Comparison of ENCODE assay signal across 8 cellular contexts in genomic region chr10:27744478-27745379, GRCh38. TPM values are rescaled to one million over a fixed set of nuclear protein-coding genes. Genes with fewer than 3 reads are reported as not detected.
DNase-seq lines count a peak whose midpoint lies in the region; ATAC-seq, FAIRE-seq and TF ChIP-seq lines count a peak whose summit lies in the region.

No MANE protein-coding gene starts in this region.

- no peaks in the 10 kb centered on the region for H3K36me3 ChIP-seq in BLaER1
- no peaks in the 10 kb centered on the region for H3K36me3 ChIP-seq in adrenal gland (replicated peaks in 1 of 2)
- H3K36me3 ChIP-seq in small intestine (ENCODE audit: control insufficient read depth in 2 of 2, insufficient read depth in 2 of 2, low read length in 2 of 2) = no peaks in the 10 kb centered on the region

- FAIRE-seq in small intestine (lab: Jason Lieb, UNC) = no peak

- no peak for TF ChIP-seq CTCF in adrenal gland (IDR thresholded peaks at IDR 0.05)

- DNase-seq in LHCN-M2 (ENCODE audit: low read depth) (peak; percentile 10), adrenal gland (peak in 4 of 7 donors; percentile 14 to 33 (median 22)), iPS-NIHi7 (ENCODE audit: extremely low spot score) (peak; percentile 34), small intestine (peak; percentile 17), cortex of kidney (lab: John Stamatoyannopoulos, UW) (no peak)

- no peak for ATAC-seq in GM21515 (IDR thresholded peaks at IDR 0.05; ENCODE audit: unreplicated experiment)
- ATAC-seq in HG03460 (IDR thresholded peaks at IDR 0.05; ENCODE audit: unreplicated experiment) = no peak

- H3K27me3 ChIP-seq in BLaER1 = peaks cover 65% of the 10 kb centered on the region
- peaks cover 77% of the 10 kb centered on the region for H3K27me3 ChIP-seq in adrenal gland
- peaks cover 25 to 41% of the 10 kb centered on the region in 2 donors for H3K27me3 ChIP-seq in small intestine (ENCODE audit: control insufficient read depth in 2 of 2, insufficient read depth in 2 of 2, low read length in 2 of 2)

- H3K4me3 ChIP-seq in BLaER1 (peak overlapping the region; percentile 77), adrenal gland (peak overlapping the region in 2 of 4 donors; percentile 24 to 72), small intestine (ENCODE audit: low read depth in 1 of 2, low read length in 2 of 2) (peak overlapping the region in 1 of 2 donors; percentile 80)

- intact Hi-C loops in adrenal gland (cut with DNase I) = loop anchor here in 1 of 2 donors (5.0 kb wide), 1 partner anchor 433 kb away; no protein-coding TSS in a partner anchor

- H3K4me2 ChIP-seq in BLaER1 = peak overlapping the region; percentile 100

- no peak overlapping the region for H3K9ac ChIP-seq in BLaER1

- H4K20me1 ChIP-seq in BLaER1 = peaks cover 44% of the 10 kb centered on the region

- no peak for TF ChIP-seq POLR2A in adrenal gland (IDR thresholded peaks at IDR 0.05)

- peaks cover 60% of the 10 kb centered on the region for H3K4me1 ChIP-seq in BLaER1
- H3K4me1 ChIP-seq in adrenal gland (replicated peaks in 1 of 2) = peaks cover 16 to 47% of the 10 kb centered on the region in 2 donors
- peaks cover 4 to 6% of the 10 kb centered on the region in 2 donors for H3K4me1 ChIP-seq in small intestine (ENCODE audit: control insufficient read depth in 2 of 2, insufficient read depth in 1 of 2, low read depth in 1 of 2, low read length in 1 of 2)

- peaks cover 14% of the 10 kb centered on the region for H3K9me3 ChIP-seq in BLaER1
- H3K9me3 ChIP-seq in adrenal gland (replicated peaks in 1 of 3) = no peaks in the 10 kb centered on the region
- H3K9me3 ChIP-seq in small intestine (ENCODE audit: control insufficient read depth, low read depth) = no peaks in the 10 kb centered on the region

- H3K27ac ChIP-seq in BLaER1 (no peak overlapping the region), adrenal gland (no peak overlapping the region), small intestine (ENCODE audit: low read depth in 1 of 2, low read length in 1 of 2) (no peak overlapping the region)

- WGBS in adrenal gland, 4 donors = 2 to 3% (median 2%) methylated on average over 28 to 83 of the region's 83 CpGs
- WGBS in small intestine, 3 donors = 3 to 6% (median 6%) methylated on average over 62 to 83 of the region's 83 CpGs

RNA-seq across cellular contexts. Expression of gene MKX, which starts 0.9 kb away (rescaled TPM):
- total RNA-seq in LHCN-M2 (2014; rRNA removed) (0.11 TPM in 1 of 2 replicates, not detected in the other), adrenal gland (1 to 10 TPM in 7 of 8 donors, under 1 TPM in 1; 0.88 to 5.4 (median 2.9) TPM)
- 0.30 TPM for polyA plus RNA-seq in LHCN-M2 (2012)
- polyA plus RNA-seq in adrenal gland (under 1 TPM; 0.49 to 0.72 (median 0.64) TPM), small intestine (under 1 TPM in 2 of 3 donors, not detected in 1; 0.27 to 0.31 TPM)
